Comparison of ENCODE assay signal across 8 cellular contexts in the genomic region with DNA sequence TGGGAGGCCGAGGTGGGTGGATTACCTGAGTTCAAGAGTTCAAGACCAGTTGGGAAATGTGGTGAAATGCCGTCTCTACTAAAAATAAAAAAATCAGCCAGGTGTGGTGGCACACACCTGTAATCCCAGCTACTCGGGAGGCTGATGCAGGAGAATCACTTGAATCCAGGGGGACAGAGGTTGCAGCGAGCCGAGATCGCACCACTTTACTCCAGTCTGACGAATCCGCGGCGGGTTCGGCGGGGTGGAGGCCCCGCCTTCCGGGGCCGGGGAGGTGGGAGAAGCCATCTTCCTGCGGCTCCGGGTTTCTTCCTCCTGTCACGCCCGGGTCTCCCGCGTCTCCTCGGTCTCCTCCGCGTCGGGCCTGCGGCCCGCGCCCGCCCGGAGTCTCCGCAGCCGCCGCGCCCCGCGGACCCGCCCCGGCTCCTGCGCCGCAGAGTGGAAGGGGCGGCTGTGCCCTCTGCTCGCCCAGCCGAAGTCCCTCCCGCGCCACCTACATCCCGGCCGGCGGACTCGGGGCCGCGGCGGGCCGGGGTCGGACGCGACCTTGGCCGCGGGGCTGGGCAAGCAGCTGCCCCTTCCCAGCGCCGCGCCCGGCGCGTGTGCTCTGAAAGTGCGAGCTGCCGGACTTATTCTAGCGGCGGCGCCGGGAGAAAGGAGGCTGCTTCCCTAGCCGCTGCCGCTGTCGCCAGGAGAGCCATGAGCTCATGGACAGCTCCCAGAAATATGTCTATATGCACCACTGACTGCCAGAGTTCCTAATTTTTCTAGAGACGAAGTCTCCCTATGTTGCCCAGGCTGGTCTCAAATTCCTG.
DNase-seq lines count a peak whose midpoint lies in the region; ATAC-seq, FAIRE-seq and TF ChIP-seq lines count a peak whose summit lies in the region.
"Not testable (repeated sequence)": the region's sequence is repeated elsewhere in the genome, so short reads cannot be mapped to it uniquely, and the experiment has no call there.

No MANE protein-coding gene starts in this region.

- POLR2A ChIA-PET in A549 (lab: Yijun Ruan, JAX) = interaction anchor here (0.6 kb wide), 1 partner anchor 8 kb away, joined by 3 read pairs; no protein-coding TSS in a partner anchor
- POLR2A ChIA-PET in naive thymus-derived CD8-positive, alpha-beta T cell (lab: Charles Lee) = interaction anchor here (0.6 to 0.9 kb wide), 2 partner anchors 94 to 108 kb away, joined by 3 read pairs; a partner anchor contains a TSS

- peak overlapping the region in 9 of 10 donors; percentile 66 to 92 (median 84) for H3K27ac Mint-ChIP-seq in naive thymus-derived CD8-positive, alpha-beta T cell

- not testable (repeated sequence) for H3K4me1 Mint-ChIP-seq in naive thymus-derived CD8-positive, alpha-beta T cell

- H3K36me3 Mint-ChIP-seq in naive thymus-derived CD8-positive, alpha-beta T cell = peaks cover 0 to 16% (median 0%) of the 10 kb centered on the region in 3 donors

- H3K4me2 ChIP-seq in A549 = peak overlapping the region; percentile 23

- CTCF ChIA-PET in A549 (lab: Yijun Ruan, JAX) = not testable (repeated sequence)

- H3K4me1 ChIP-seq in A549; breast epithelium; cardiac muscle cell (ENCODE audit: low read depth): not testable (repeated sequence)

- not testable (repeated sequence) for H3K27me3 Mint-ChIP-seq in naive thymus-derived CD8-positive, alpha-beta T cell

- FAIRE-seq in A549 (lab: Jason Lieb, UNC) = not testable (repeated sequence)

- peak in 1 of 2 experiments; percentile 34 for DNase-seq in A549 (ENCODE audit: low read depth in 1 of 2, low spot score in 1 of 2)
- DNase-seq in RPMI7951 (ENCODE audit: low read depth) = peak; percentile 3
- DNase-seq in activated T-cell treated with anti-CD3 and anti-CD28 coated beads for 24 hours (ENCODE audit: low read depth) = peak; percentile 17
- not testable (repeated sequence) for DNase-seq in breast epithelium (ENCODE audit: low spot score in 2 of 2)
- DNase-seq in cardiac muscle cell (ENCODE audit: low read depth in 1 of 2, low spot score in 1 of 2) = peak; percentile 29 to 58
- peak in 7 of 10 donors; percentile 20 to 43 (median 28) for DNase-seq in naive thymus-derived CD8-positive, alpha-beta T cell
- DNase-seq in stimulated activated CD4-positive, alpha-beta T cell treated with anti-CD3 and anti-CD28 coated beads, Interleukin-4, amount 100 ng/mL, for 24 hours = peak; percentile 43

- peak overlapping the region; percentile 69 to 90 (median 82) for H3K4me3 Mint-ChIP-seq in naive thymus-derived CD8-positive, alpha-beta T cell

- TF ChIP-seq POLR2A in A549 (IDR thresholded peaks at IDR 0.05; ENCODE audit: low read length); breast epithelium (IDR thresholded peaks at IDR 0.05): not testable (repeated sequence)

- ATAC-seq in A549 (peak; percentile 90 to 94), GM21390 (IDR thresholded peaks at IDR 0.05; ENCODE audit: unreplicated experiment) (peak; percentile 61)
- peak; percentile 80 to 88 for ATAC-seq in naive thymus-derived CD8-positive, alpha-beta T cell

- H3K27me3 ChIP-seq in breast epithelium = not testable (repeated sequence)
- H3K27me3 ChIP-seq in cardiac muscle cell = peaks cover 25% of the 10 kb centered on the region

- not testable (repeated sequence) for TF ChIP-seq RAD21 in A549 (conservative IDR thresholded peaks at IDR 0.05 in 1 of 2, IDR thresholded peaks at IDR 0.05 in 1 of 2)

- H3K27ac ChIP-seq in A549 = peak overlapping the region in 1 of 2 experiments; percentile 78; a peak in 3 of 6 replicates
- H3K27ac ChIP-seq in breast epithelium, cardiac muscle cell: not testable (repeated sequence)

- H3K9me3 ChIP-seq in A549; breast epithelium; cardiac muscle cell (ENCODE audit: low read depth): not testable (repeated sequence)

- intact Hi-C loops in breast epithelium (cut with DNase I; ENCODE audit: low total_unique reads) = not testable (repeated sequence)

- 2% methylated on average over 17 of the region's 74 CpGs for WGBS in A549 (ENCODE audit: missing lambda C conversion rate)

- H3K4me3 ChIP-seq in A549 (peak overlapping the region; percentile 51), breast epithelium (peak overlapping the region; percentile 41 to 59 (median 47)), cardiac muscle cell (peak overlapping the region; percentile 23)

- TF ChIP-seq CTCF in A549 (IDR thresholded peaks at IDR 0.05); breast epithelium (IDR thresholded peaks at IDR 0.05); cardiac muscle cell (IDR thresholded peaks at IDR 0.05; ENCODE audit: low read depth, low read length): not testable (repeated sequence)

- not testable (repeated sequence) for H3K9me3 Mint-ChIP-seq in naive thymus-derived CD8-positive, alpha-beta T cell

- not testable (repeated sequence) for H3K36me3 ChIP-seq in breast epithelium, cardiac muscle cell

- not testable (repeated sequence) for TF ChIP-seq EP300 in A549 (IDR thresholded peaks at IDR 0.05)

TF ChIP-seq in A549, 52 proteins besides CTCF, POLR2A, EP300 and RAD21:
- TF ChIP-seq, protein P1, sequence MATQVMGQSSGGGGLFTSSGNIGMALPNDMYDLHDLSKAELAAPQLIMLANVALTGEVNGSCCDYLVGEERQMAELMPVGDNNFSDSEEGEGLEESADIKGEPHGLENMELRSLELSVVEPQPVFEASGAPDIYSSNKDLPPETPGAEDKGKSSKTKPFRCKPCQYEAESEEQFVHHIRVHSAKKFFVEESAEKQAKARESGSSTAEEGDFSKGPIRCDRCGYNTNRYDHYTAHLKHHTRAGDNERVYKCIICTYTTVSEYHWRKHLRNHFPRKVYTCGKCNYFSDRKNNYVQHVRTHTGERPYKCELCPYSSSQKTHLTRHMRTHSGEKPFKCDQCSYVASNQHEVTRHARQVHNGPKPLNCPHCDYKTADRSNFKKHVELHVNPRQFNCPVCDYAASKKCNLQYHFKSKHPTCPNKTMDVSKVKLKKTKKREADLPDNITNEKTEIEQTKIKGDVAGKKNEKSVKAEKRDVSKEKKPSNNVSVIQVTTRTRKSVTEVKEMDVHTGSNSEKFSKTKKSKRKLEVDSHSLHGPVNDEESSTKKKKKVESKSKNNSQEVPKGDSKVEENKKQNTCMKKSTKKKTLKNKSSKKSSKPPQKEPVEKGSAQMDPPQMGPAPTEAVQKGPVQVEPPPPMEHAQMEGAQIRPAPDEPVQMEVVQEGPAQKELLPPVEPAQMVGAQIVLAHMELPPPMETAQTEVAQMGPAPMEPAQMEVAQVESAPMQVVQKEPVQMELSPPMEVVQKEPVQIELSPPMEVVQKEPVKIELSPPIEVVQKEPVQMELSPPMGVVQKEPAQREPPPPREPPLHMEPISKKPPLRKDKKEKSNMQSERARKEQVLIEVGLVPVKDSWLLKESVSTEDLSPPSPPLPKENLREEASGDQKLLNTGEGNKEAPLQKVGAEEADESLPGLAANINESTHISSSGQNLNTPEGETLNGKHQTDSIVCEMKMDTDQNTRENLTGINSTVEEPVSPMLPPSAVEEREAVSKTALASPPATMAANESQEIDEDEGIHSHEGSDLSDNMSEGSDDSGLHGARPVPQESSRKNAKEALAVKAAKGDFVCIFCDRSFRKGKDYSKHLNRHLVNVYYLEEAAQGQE (IDR thresholded peaks at IDR 0.05) = peak; percentile 23; the same call in 1 of the 2 replicates
